In the genomic region with DNA sequence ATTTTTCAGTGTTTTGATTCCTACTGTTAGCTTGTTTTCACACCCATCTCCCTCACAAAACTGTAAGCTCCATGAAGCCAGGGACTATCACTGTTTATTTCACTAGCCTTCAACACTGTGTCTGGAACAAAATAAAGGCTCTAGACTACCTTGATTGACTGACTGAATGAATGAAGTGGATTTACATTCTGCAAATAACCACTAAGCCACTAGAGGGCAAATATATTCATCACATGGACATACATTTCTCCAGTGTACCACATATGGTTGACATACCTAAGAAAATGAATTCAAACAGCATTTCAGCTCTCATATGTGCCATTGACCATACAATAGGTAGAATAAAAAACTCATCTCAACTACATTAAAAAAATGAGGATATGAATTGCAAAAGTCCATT, we compare ENCODE assay signal across 9 cellular contexts.
DNase-seq lines count a peak whose midpoint lies in the region; ATAC-seq and TF ChIP-seq lines count a peak whose summit lies in the region.
"Had no signal": no experiment of that assay in that cellular context is flagged by ENCODE, and none has a peak within 500 bp of the region (broad histone marks: within the 10 kb centered on the region; RNA-seq: fewer than 3 reads in every experiment).

No MANE protein-coding gene starts in this region.

- no peak overlapping the region for H3K27ac ChIP-seq in MM.1S (ENCODE audit: low read length)
- no peak overlapping the region for H3K27ac ChIP-seq in testis
- H3K27ac ChIP-seq in stomach: no peak overlapping the region
- H3K27ac ChIP-seq in CD4-positive, alpha-beta T cell (ENCODE audit: low read depth, low read length): no peak overlapping the region

- no peak overlapping the region for H3K4me3 Mint-ChIP-seq in activated CD8-positive, alpha-beta T cell treated with anti-CD3 and anti-CD28 coated beads for 36 hours
- H3K4me3 Mint-ChIP-seq in activated CD8-positive, alpha-beta T cell treated with anti-CD3 and anti-CD28 coated beads, Interleukin-2, amount 10 ng/mL, durations not matched to agents 7 days and 5 days: no peak overlapping the region
- no peak overlapping the region for H3K4me3 Mint-ChIP-seq in chondrocyte (ENCODE audit: unreplicated experiment)
- H3K4me3 Mint-ChIP-seq in CD4-positive, alpha-beta T cell: no peak overlapping the region

- CTCF ChIA-PET in activated CD8-positive, alpha-beta T cell treated with anti-CD3 and anti-CD28 coated beads for 36 hours (lab: Charles Lee): interaction anchor here (1.2 kb wide), 1 partner anchor 90 kb away, joined by 3 read pairs; no protein-coding TSS in a partner anchor
- CTCF ChIA-PET in activated CD8-positive, alpha-beta T cell treated with anti-CD3 and anti-CD28 coated beads, Interleukin-2, amount 10 ng/mL, durations not matched to agents 7 days and 5 days (lab: Charles Lee): interaction anchor here (1.1 to 1.3 kb wide), 2 partner anchors 13 to 364 kb away, joined by 3 to 4 read pairs; no protein-coding TSS in a partner anchor
- CTCF ChIA-PET in CD4-positive, alpha-beta T cell (lab: Charles Lee): no interaction called here

- no peaks in the 10 kb centered on the region for H3K36me3 Mint-ChIP-seq in activated CD8-positive, alpha-beta T cell treated with anti-CD3 and anti-CD28 coated beads for 36 hours (ENCODE audit: low read depth)
- no peaks in the 10 kb centered on the region for H3K36me3 Mint-ChIP-seq in activated CD8-positive, alpha-beta T cell treated with anti-CD3 and anti-CD28 coated beads, Interleukin-2, amount 10 ng/mL, durations not matched to agents 7 days and 5 days (ENCODE audit: low read depth)
- H3K36me3 Mint-ChIP-seq in chondrocyte (ENCODE audit: low read depth): no peaks in the 10 kb centered on the region
- no peaks in the 10 kb centered on the region for H3K36me3 Mint-ChIP-seq in CD4-positive, alpha-beta T cell (ENCODE audit: low read depth)

- peak; percentile 21 for TF ChIP-seq CTCF in activated CD8-positive, alpha-beta T cell treated with anti-CD3 and anti-CD28 coated beads for 36 hours (IDR thresholded peaks at IDR 0.05)
- peak; percentile 52 for TF ChIP-seq CTCF in MM.1S (IDR thresholded peaks at IDR 0.05; ENCODE audit: low read length)
- peak; percentile 73 for TF ChIP-seq CTCF in chondrocyte (IDR thresholded peaks at IDR 0.05)
- peak in 2 of 3 experiments; percentile 42 to 46 for TF ChIP-seq CTCF in testis (IDR thresholded peaks at IDR 0.05)
- TF ChIP-seq CTCF in stomach (IDR thresholded peaks at IDR 0.05): no peak
- TF ChIP-seq CTCF in CD4-positive, alpha-beta T cell (IDR thresholded peaks at IDR 0.05): no peak

- ATAC-seq in activated CD8-positive, alpha-beta T cell treated with anti-CD3 and anti-CD28 coated beads for 36 hours: no peak
- no peak for ATAC-seq in activated CD8-positive, alpha-beta T cell treated with anti-CD3 and anti-CD28 coated beads, Interleukin-2, amount 10 ng/mL, durations not matched to agents 7 days and 5 days
- ATAC-seq in CD4-positive, alpha-beta T cell (ENCODE audit: poor library complexity): no peak

- no peaks in the 10 kb centered on the region for H3K27me3 ChIP-seq in MM.1S (replicated peaks; ENCODE audit: insufficient read depth, low read length)
- no peaks in the 10 kb centered on the region for H3K27me3 ChIP-seq in testis
- peaks cover 0 to 18% (median 0%) of the 10 kb centered on the region in 3 donors for H3K27me3 ChIP-seq in stomach
- peaks cover 3% of the 10 kb centered on the region for H3K27me3 ChIP-seq in CD4-positive, alpha-beta T cell (ENCODE audit: control insufficient read depth, insufficient read depth, low read length)

- H4K20me1 ChIP-seq in MM.1S (ENCODE audit: insufficient read depth, low read length): no peaks in the 10 kb centered on the region

- no peak overlapping the region for H2AFZ ChIP-seq in MM.1S (ENCODE audit: low read length)

- no peak for TF ChIP-seq EP300 in stomach (IDR thresholded peaks at IDR 0.05)

- intact Hi-C loops in activated CD8-positive, alpha-beta T cell treated with anti-CD3 and anti-CD28 coated beads for 36 hours (cut with micrococcal nuclease): no loop called here
- intact Hi-C loops in testis (cut with DNase I; ENCODE audit: low total_unique reads): no loop called here
- intact Hi-C loops in stomach (cut with DNase I; ENCODE audit: low total_unique reads): no loop called here
- intact Hi-C loops in CD4-positive, alpha-beta T cell (cut with DNase I, micrococcal nuclease): no loop called here

- H3K4me1 ChIP-seq in MM.1S (ENCODE audit: low read length) (no peaks in the 10 kb centered on the region), testis (no peaks in the 10 kb centered on the region), stomach (no peaks in the 10 kb centered on the region)

- H3K4me2 ChIP-seq in MM.1S (ENCODE audit: low read depth, low read length): no peak overlapping the region

- no peak overlapping the region for H3K27ac Mint-ChIP-seq in activated CD8-positive, alpha-beta T cell treated with anti-CD3 and anti-CD28 coated beads for 36 hours
- no peak overlapping the region for H3K27ac Mint-ChIP-seq in activated CD8-positive, alpha-beta T cell treated with anti-CD3 and anti-CD28 coated beads, Interleukin-2, amount 10 ng/mL, durations not matched to agents 7 days and 5 days
- no peak overlapping the region for H3K27ac Mint-ChIP-seq in chondrocyte (ENCODE audit: unreplicated experiment)
- H3K27ac Mint-ChIP-seq in CD4-positive, alpha-beta T cell: no peak overlapping the region

- H3K9me3 Mint-ChIP-seq in activated CD8-positive, alpha-beta T cell treated with anti-CD3 and anti-CD28 coated beads for 36 hours: no peaks in the 10 kb centered on the region
- H3K9me3 Mint-ChIP-seq in activated CD8-positive, alpha-beta T cell treated with anti-CD3 and anti-CD28 coated beads, Interleukin-2, amount 10 ng/mL, durations not matched to agents 7 days and 5 days (ENCODE audit: insufficient read depth): no peaks in the 10 kb centered on the region
- H3K9me3 Mint-ChIP-seq in chondrocyte (ENCODE audit: low read depth): peaks cover 9% of the 10 kb centered on the region
- H3K9me3 Mint-ChIP-seq in CD4-positive, alpha-beta T cell: no peaks in the 10 kb centered on the region

- H3K4me3 ChIP-seq in MM.1S (ENCODE audit: low read length): no peak overlapping the region
- no peak overlapping the region for H3K4me3 ChIP-seq in testis
- no peak overlapping the region for H3K4me3 ChIP-seq in stomach

- POLR2A ChIA-PET in activated CD8-positive, alpha-beta T cell treated with anti-CD3 and anti-CD28 coated beads for 36 hours (lab: Charles Lee): no interaction called here
- POLR2A ChIA-PET in activated CD8-positive, alpha-beta T cell treated with anti-CD3 and anti-CD28 coated beads, Interleukin-2, amount 10 ng/mL, durations not matched to agents 7 days and 5 days (lab: Charles Lee): no interaction called here
- POLR2A ChIA-PET in CD4-positive, alpha-beta T cell (lab: Charles Lee): no interaction called here

- H3K4me1 Mint-ChIP-seq in activated CD8-positive, alpha-beta T cell treated with anti-CD3 and anti-CD28 coated beads for 36 hours (ENCODE audit: low read depth): no peaks in the 10 kb centered on the region
- H3K4me1 Mint-ChIP-seq in activated CD8-positive, alpha-beta T cell treated with anti-CD3 and anti-CD28 coated beads, Interleukin-2, amount 10 ng/mL, durations not matched to agents 7 days and 5 days (ENCODE audit: low read depth): no peaks in the 10 kb centered on the region
- H3K4me1 Mint-ChIP-seq in chondrocyte (ENCODE audit: low read depth): no peaks in the 10 kb centered on the region
- H3K4me1 Mint-ChIP-seq in CD4-positive, alpha-beta T cell (ENCODE audit: low read depth): no peaks in the 10 kb centered on the region

- DNase-seq in activated CD8-positive, alpha-beta T cell treated with anti-CD3 and anti-CD28 coated beads for 36 hours: no peak
- no peak for DNase-seq in activated CD8-positive, alpha-beta T cell treated with anti-CD3 and anti-CD28 coated beads, Interleukin-2, amount 10 ng/mL, durations not matched to agents 7 days and 5 days
- DNase-seq in MM.1S (peak; percentile 48), chondrocyte (ENCODE audit: low spot score) (no peak), testis (no peak), stomach (no peak)
- DNase-seq in activated effector memory CD4-positive, alpha-beta T cell treated with anti-CD3 and anti-CD28 coated beads, Interleukin-2, amount 50 U/mL, for 16 hours: no peak
- DNase-seq in CD4-positive, alpha-beta T cell: no peak
- DNase-seq: activated gamma-delta T cell treated with Interleukin-2 at 50 U/mL for 16 hours had no signal

- peaks cover 13% of the 10 kb centered on the region for H3K27me3 Mint-ChIP-seq in activated CD8-positive, alpha-beta T cell treated with anti-CD3 and anti-CD28 coated beads for 36 hours
- peaks cover 11% of the 10 kb centered on the region for H3K27me3 Mint-ChIP-seq in activated CD8-positive, alpha-beta T cell treated with anti-CD3 and anti-CD28 coated beads, Interleukin-2, amount 10 ng/mL, durations not matched to agents 7 days and 5 days (ENCODE audit: low read depth)
- H3K27me3 Mint-ChIP-seq in chondrocyte (ENCODE audit: low read depth): peaks cover 17% of the 10 kb centered on the region
- peaks cover 17% of the 10 kb centered on the region for H3K27me3 Mint-ChIP-seq in CD4-positive, alpha-beta T cell

- TF ChIP-seq POLR2A in testis (IDR thresholded peaks at IDR 0.05): no peak
- no peak for TF ChIP-seq POLR2A in stomach (IDR thresholded peaks at IDR 0.05)

- H3K36me3 ChIP-seq in MM.1S (replicated peaks; ENCODE audit: insufficient read depth, low read length) (no peaks in the 10 kb centered on the region), testis (ENCODE audit: low read depth, missing control alignments) (no peaks in the 10 kb centered on the region), stomach (no peaks in the 10 kb centered on the region)

- H3F3A ChIP-seq in MM.1S (ENCODE audit: insufficient read depth, low read length): no peaks in the 10 kb centered on the region

- no peaks in the 10 kb centered on the region for H3K79me2 ChIP-seq in MM.1S (ENCODE audit: low read length)

- no peaks in the 10 kb centered on the region for H3K9me2 ChIP-seq in MM.1S (replicated peaks; ENCODE audit: insufficient read depth, low read length)

- no peaks in the 10 kb centered on the region for H3K9me3 ChIP-seq in MM.1S (replicated peaks; ENCODE audit: insufficient read depth, low read length)
- H3K9me3 ChIP-seq in testis: no peaks in the 10 kb centered on the region
- H3K9me3 ChIP-seq in stomach: peaks cover 0 to 3% (median 0%) of the 10 kb centered on the region in 4 donors
- H3K9me3 ChIP-seq in CD4-positive, alpha-beta T cell (ENCODE audit: control insufficient read depth, low read length): no peaks in the 10 kb centered on the region

- no peak overlapping the region for H3K9ac ChIP-seq in MM.1S (ENCODE audit: low read length)

Comparison
In these comparisons a context has a peak if more than half of its experiments do, and no peak if none do; other contexts are left out.
1. CTCF ChIP-seq: peak in activated CD8-positive, alpha-beta T cell treated with anti-CD3 and anti-CD28 coated beads for 36 hours (single experiment), MM.1S (single experiment), chondrocyte (single experiment) and testis (2 of 3); none in stomach (0 of 7) and CD4-positive, alpha-beta T cell (single experiment).